20 cellular contexts compared by ENCODE assay signal in the genomic region with DNA sequence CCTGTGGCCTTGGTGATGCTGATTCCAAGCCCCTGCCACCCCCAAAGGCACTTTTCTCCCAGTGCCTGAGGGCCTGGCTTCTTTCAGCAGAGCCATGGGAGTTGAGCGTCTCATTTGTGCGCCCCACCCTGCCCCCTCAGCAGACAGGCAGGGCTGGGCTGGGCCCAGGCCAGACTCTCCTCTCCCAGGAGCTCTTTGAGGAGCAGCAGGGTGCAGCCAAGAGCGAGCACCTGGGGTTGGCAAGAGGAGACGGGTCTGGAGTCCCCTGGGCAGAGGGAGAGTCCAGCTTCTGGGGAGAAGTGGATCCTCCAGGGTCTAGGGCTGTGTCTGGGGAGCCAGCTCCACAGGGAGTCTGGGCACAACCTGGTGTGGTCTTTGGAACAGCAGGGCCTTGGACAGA. TPM values are rescaled to one million over a fixed set of nuclear protein-coding genes. Genes with fewer than 3 reads are reported as not detected.
"Had no signal": no experiment of that assay in that cellular context is flagged by ENCODE, and none has a peak within 500 bp of the region (broad histone marks: within the 10 kb centered on the region; RNA-seq: fewer than 3 reads in every experiment).

No MANE protein-coding gene starts in this region.

- H3K27ac ChIP-seq: brain microvascular endothelial cell, coronary artery, lower lobe of right lung, transverse colon, vagina, VCaP had no signal

- H3K4me3 Mint-ChIP-seq: activated naive CD4-positive, alpha-beta T cell treated with anti-CD3 and anti-CD28 coated beads for 36 hours; activated T-cell treated with anti-CD3 and anti-CD28 coated beads, Interleukin-2, amount 50 U/mL, for 4 hours; nephron had no signal

- H3K4me1 ChIP-seq: lower lobe of right lung, transverse colon, vagina had no signal

- H3K36me3 ChIP-seq: brain microvascular endothelial cell, lower lobe of right lung, transverse colon, vagina had no signal

- H3K27me3 ChIP-seq: brain microvascular endothelial cell, vagina had no signal

- ATAC-seq: activated T-cell treated with anti-CD3 and anti-CD28 coated beads, Interleukin-2, amount 50 U/mL, for 4 hours; left cardiac atrium had no signal

- DNase-seq: activated CD4-positive, alpha-beta T cell treated with anti-CD3 and anti-CD28 coated beads, Interleukin-2, amount 50 U/mL, for 1 hour; activated CD4-positive, CD25-positive, alpha-beta regulatory T cell treated with anti-CD3 and anti-CD28 coated beads, Interleukin-2, amount 50 U/mL, for 72 hours; activated CD8-positive, alpha-beta memory T cell treated with anti-CD3 and anti-CD28 coated beads, Interleukin-2, amount 50 U/mL, for 4 hours; activated naive CD4-positive, alpha-beta T cell treated with anti-CD3 and anti-CD28 coated beads for 36 hours; activated T-cell treated with anti-CD3 and anti-CD28 coated beads, Interleukin-2, amount 50 U/mL, for 4 hours; brain microvascular endothelial cell; central memory CD4-positive, alpha-beta T cell; left cardiac atrium; stimulated activated CD8-positive, alpha-beta memory T cell treated with anti-CD3 and anti-CD28 coated beads, Interleukin-4, amount 100 ng/mL, for 48 hours; stimulated activated naive CD4-positive, alpha-beta T cell; SW 1271; T-helper 2 cell; transverse colon had no signal

- H3K4me3 ChIP-seq: coronary artery, lower lobe of right lung, transverse colon, vagina had no signal

- H3K4me1 Mint-ChIP-seq: nephron had no signal

- H3K9me3 Mint-ChIP-seq: activated naive CD4-positive, alpha-beta T cell treated with anti-CD3 and anti-CD28 coated beads for 36 hours; activated T-cell treated with anti-CD3 and anti-CD28 coated beads, Interleukin-2, amount 50 U/mL, for 4 hours; nephron had no signal

- H3K9me3 ChIP-seq: lower lobe of right lung, transverse colon, vagina had no signal

- H3K27ac Mint-ChIP-seq: activated naive CD4-positive, alpha-beta T cell treated with anti-CD3 and anti-CD28 coated beads for 36 hours; nephron had no signal

RNA-seq across cellular contexts. Expression of a gene that starts 21.2 kb away (rescaled TPM):
- total RNA-seq: lower lobe of right lung, omental fat pad, pulmonary artery endothelial cell had no signal
